ENCODE assay signal across 24 cellular contexts in genomic region chr9:8224381-8224791, GRCh38.
DNase-seq lines count a peak whose midpoint lies in the region; ATAC-seq and TF ChIP-seq lines count a peak whose summit lies in the region.
"Had no signal": no experiment of that assay in that cellular context is flagged by ENCODE, and none has a peak within 500 bp of the region (broad histone marks: within the 10 kb centered on the region; RNA-seq: fewer than 3 reads in every experiment).

No MANE protein-coding gene starts in this region.

- no peak overlapping the region for H3K27ac ChIP-seq in fibroblast of lung (ENCODE audit: insufficient read depth, low read length)
- no peak overlapping the region for H3K27ac ChIP-seq in neuronal stem cell (replicated peaks; ENCODE audit: low read length)
- H3K27ac ChIP-seq in colonic mucosa: no peak overlapping the region
- H3K27ac ChIP-seq: hepatocyte, Peyer's patch, SJSA1, suprapubic skin had no signal

- no peak overlapping the region for H3K14ac ChIP-seq in neuronal stem cell (ENCODE audit: low read length)

- no peak overlapping the region for H3K18ac ChIP-seq in neuronal stem cell (ENCODE audit: low read length)

- DNase-seq in G401 (ENCODE audit: low spot score): peak; percentile 75
- peak; percentile 80 for DNase-seq in NCI-H446 treated with DMSO at 0.1 percent for 48 hours (lab: John Stamatoyannopoulos, UW)
- DNase-seq in fibroblast of lung (ENCODE audit: low read depth in 2 of 2): peak; percentile 36 to 85
- DNase-seq in neuronal stem cell (ENCODE audit: low spot score): no peak
- no peak for DNase-seq in colonic mucosa
- DNase-seq in activated gamma-delta T cell treated with Interleukin-2 at 50 U/mL for 16 hours: no peak
- DNase-seq: activated CD8-positive, alpha-beta T cell treated with anti-CD3 and anti-CD28 coated beads, Interleukin-2, amount 10 ng/mL, durations not matched to agents 7 days and 5 days; activated naive CD4-positive, alpha-beta T cell treated with anti-CD3 and anti-CD28 coated beads for 36 hours; activated T-cell treated with anti-CD3 and anti-CD28 coated beads, Interleukin-2, amount 50 U/mL, for 1 hour; IMR-90; mesendoderm; naive B cell; NCI-H1105 treated with DMSO at 0.1 percent for 48 hours; NCI-H2081; NCI-H510A; Peyer's patch; stimulated activated CD4-positive, alpha-beta T cell treated with anti-CD3 and anti-CD28 coated beads, Interleukin-2, amount 100 ng/mL, for 24 hours had no signal

- no peaks in the 10 kb centered on the region for H4K20me1 ChIP-seq in fibroblast of lung (ENCODE audit: control insufficient read depth, extremely low read depth, insufficient read depth, low read length)

- H3K79me1 ChIP-seq in neuronal stem cell (ENCODE audit: low read depth, low read length): no peaks in the 10 kb centered on the region

- H2AK5ac ChIP-seq in neuronal stem cell (ENCODE audit: low read depth, low read length): no peak overlapping the region

- H3K36me3 ChIP-seq in fibroblast of lung (ENCODE audit: control insufficient read depth, insufficient read depth, low read length) (no peaks in the 10 kb centered on the region), neuronal stem cell (replicated peaks in 1 of 2; ENCODE audit: control insufficient read depth in 2 of 2, insufficient read depth in 2 of 2, low read length in 2 of 2) (no peaks in the 10 kb centered on the region), colonic mucosa (no peaks in the 10 kb centered on the region)
- H3K36me3 ChIP-seq: Peyer's patch, SJSA1, suprapubic skin had no signal

- H3K4me3 ChIP-seq in fibroblast of lung (replicated peaks in 1 of 4; ENCODE audit: control extremely low read depth in 1 of 4, insufficient read depth in 1 of 4, low read depth in 3 of 4, low read length in 4 of 4) (no peak overlapping the region), neuronal stem cell (ENCODE audit: low read length in 2 of 2) (no peak overlapping the region), colonic mucosa (no peak overlapping the region)
- H3K4me3 ChIP-seq: dorsolateral prefrontal cortex, hepatocyte, Peyer's patch, SJSA1, smooth muscle cell, suprapubic skin had no signal

- in situ Hi-C loops in G401 (cut with HindIII; ENCODE audit: low sequenced_read_pairs): no loop called here

- no peak for ATAC-seq in GM18519 (IDR thresholded peaks at IDR 0.05; ENCODE audit: low FRiP score, unreplicated experiment)
- ATAC-seq: activated CD8-positive, alpha-beta T cell treated with anti-CD3 and anti-CD28 coated beads, Interleukin-2, amount 10 ng/mL, durations not matched to agents 7 days and 5 days; left lobe of liver had no signal

- no peak overlapping the region for H2BK15ac ChIP-seq in neuronal stem cell (ENCODE audit: low read length)

- H2AFZ ChIP-seq in fibroblast of lung (ENCODE audit: low read length): no peak overlapping the region
- H2AFZ ChIP-seq in neuronal stem cell (ENCODE audit: low read length): peak overlapping the region; percentile 10
- H2AFZ ChIP-seq: hepatocyte had no signal

- H3K9me3 ChIP-seq in fibroblast of lung (ENCODE audit: control insufficient read depth, insufficient read depth, low read depth, low read length) (no peaks in the 10 kb centered on the region), neuronal stem cell (replicated peaks in 1 of 2; ENCODE audit: control insufficient read depth in 2 of 2, insufficient read depth in 1 of 2, low read depth in 1 of 2, low read length in 2 of 2) (no peaks in the 10 kb centered on the region), colonic mucosa (no peaks in the 10 kb centered on the region)
- H3K9me3 ChIP-seq: Peyer's patch, SJSA1, suprapubic skin had no signal

- no peak for TF ChIP-seq CTCF in fibroblast of lung (conservative IDR thresholded peaks at IDR 0.05 in 1 of 2, IDR thresholded peaks at IDR 0.05 in 1 of 2; ENCODE audit: low read depth in 1 of 2, low read length in 2 of 2)
- no peak for TF ChIP-seq CTCF in colonic mucosa (IDR thresholded peaks at IDR 0.05)

- H3K4ac ChIP-seq in neuronal stem cell (ENCODE audit: low read length): no peak overlapping the region

- H3K9ac ChIP-seq in fibroblast of lung (ENCODE audit: insufficient read depth, low read length): no peak overlapping the region
- no peak overlapping the region for H3K9ac ChIP-seq in neuronal stem cell (ENCODE audit: low read depth, low read length, poor library complexity)
- no peak overlapping the region for H3K9ac ChIP-seq in colonic mucosa (ENCODE audit: low read depth in 2 of 2, low read length in 2 of 2)

- intact Hi-C loops in colonic mucosa (cut with DNase I): no loop called here

- no peaks in the 10 kb centered on the region for H3K79me2 ChIP-seq in fibroblast of lung (ENCODE audit: control insufficient read depth, insufficient read depth, low read length)
- H3K79me2 ChIP-seq: hepatocyte had no signal

- H3K23ac ChIP-seq in neuronal stem cell (ENCODE audit: low read depth, low read length, poor library complexity): no peak overlapping the region

- H3K27me3 ChIP-seq in fibroblast of lung (ENCODE audit: control insufficient read depth, insufficient read depth, low read length) (no peaks in the 10 kb centered on the region), neuronal stem cell (ENCODE audit: control insufficient read depth in 3 of 3, insufficient read depth in 3 of 3, low read depth in 1 of 3, low read length in 3 of 3) (no peaks in the 10 kb centered on the region), colonic mucosa (no peaks in the 10 kb centered on the region)
- H3K27me3 ChIP-seq: dorsolateral prefrontal cortex, hepatocyte, Peyer's patch, SJSA1, suprapubic skin had no signal

- H2BK12ac ChIP-seq in neuronal stem cell (ENCODE audit: low read length): no peak overlapping the region

- H4K8ac ChIP-seq in neuronal stem cell (ENCODE audit: low read depth, low read length): no peak overlapping the region

- WGBS in neuronal stem cell (ENCODE audit: extremely low coverage in 2 of 2, insufficient read length in 2 of 2, insufficient replicate concordance in 1 of 2), 2 donors: no CpG with 5 or more reads among the region's 4 CpGs

- no peak overlapping the region for H2BK5ac ChIP-seq in neuronal stem cell (ENCODE audit: low read length)

- H4K91ac ChIP-seq in neuronal stem cell (ENCODE audit: low read depth, low read length, poor library complexity): no peak overlapping the region

- H2BK120ac ChIP-seq in neuronal stem cell (ENCODE audit: low read depth, low read length): no peak overlapping the region

- no peak overlapping the region for H3K4me2 ChIP-seq in fibroblast of lung (ENCODE audit: extremely low read depth, insufficient read depth, low read length)
- H3K4me2 ChIP-seq in neuronal stem cell (ENCODE audit: insufficient read depth, low read length, poor library complexity, severe bottlenecking): no peak overlapping the region
- H3K4me2 ChIP-seq: hepatocyte, smooth muscle cell had no signal

- H3K4me1 ChIP-seq in fibroblast of lung (ENCODE audit: control insufficient read depth, extremely low read depth, insufficient read depth, low read length): no peaks in the 10 kb centered on the region
- peaks cover 0 to 3% of the 10 kb centered on the region in 2 donors for H3K4me1 ChIP-seq in neuronal stem cell (ENCODE audit: control insufficient read depth in 2 of 2, insufficient read depth in 1 of 2, low read depth in 1 of 2, low read length in 2 of 2)
- H3K4me1 ChIP-seq in colonic mucosa: no peaks in the 10 kb centered on the region
- H3K4me1 ChIP-seq: Peyer's patch, SJSA1, suprapubic skin had no signal

Comparison
In these comparisons a context has a peak if more than half of its experiments do, and no peak if none do; other contexts are left out.
1. DNase-seq: peak in G401 (single experiment), NCI-H446 treated with DMSO at 0.1 percent for 48 hours (single experiment) and fibroblast of lung (2 of 2); none in neuronal stem cell (single experiment), colonic mucosa (single experiment) and activated gamma-delta T cell treated with Interleukin-2 at 50 U/mL for 16 hours (single experiment).